In the genomic region with DNA sequence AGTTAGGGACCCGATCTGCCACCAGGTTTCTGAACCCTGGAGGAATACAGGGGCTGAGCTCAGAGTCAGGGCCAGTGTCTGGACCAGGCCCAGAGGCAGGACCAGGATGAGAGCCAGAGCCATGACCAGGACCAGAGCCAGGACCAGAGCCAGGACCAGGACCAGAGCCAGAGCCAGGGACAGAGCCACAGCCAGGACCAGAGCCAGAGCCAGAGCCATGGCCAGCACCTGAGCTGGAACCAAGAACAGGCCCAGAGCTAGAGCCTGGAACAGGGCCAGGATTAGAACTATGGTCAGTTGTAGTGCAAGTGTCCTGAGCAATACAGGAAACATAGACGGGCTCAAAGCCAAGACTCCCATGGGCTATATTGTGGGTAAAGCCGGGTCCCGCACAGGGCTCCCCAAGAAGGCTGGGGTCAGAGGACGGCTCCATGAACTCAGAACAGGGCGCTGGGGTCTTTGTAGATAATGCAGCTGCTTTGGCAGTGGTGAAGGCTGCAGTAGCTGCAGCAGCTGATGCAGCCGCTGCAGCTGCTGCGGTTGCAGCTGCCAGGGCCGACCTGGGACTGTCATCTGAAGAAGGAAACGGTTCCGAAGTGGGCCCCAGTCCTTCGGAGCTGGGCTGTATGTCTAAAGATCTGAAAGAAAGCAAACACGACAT, we compare ENCODE assay signal across 9 cellular contexts. TPM values are rescaled to one million over a fixed set of nuclear protein-coding genes. Genes with fewer than 3 reads are reported as not detected.
DNase-seq lines count a peak whose midpoint lies in the region; ATAC-seq, FAIRE-seq and TF ChIP-seq lines count a peak whose summit lies in the region.
"Had no signal": no experiment of that assay in that cellular context is flagged by ENCODE, and none has a peak within 500 bp of the region (broad histone marks: within the 10 kb centered on the region; RNA-seq: fewer than 3 reads in every experiment).

No MANE protein-coding gene starts in this region.

- POLR2A ChIA-PET in activated CD4-positive, alpha-beta T cell treated with anti-CD3 and anti-CD28 coated beads, Interleukin-2, amount 10 ng/mL, durations not matched to agents 7 days and 5 days (lab: Charles Lee) = interaction anchor here (1.6 kb wide), 1 partner anchor 79 kb away, joined by 7 read pairs; the partner anchor contains the start of genes CREB3 and TLN1

- TF ChIP-seq CTCF in astrocyte (IDR thresholded peaks at IDR 0.05; ENCODE audit: insufficient read depth, low read depth, low read length) = no peak
- TF ChIP-seq CTCF in left lung (IDR thresholded peaks at IDR 0.05) = no peak

- FAIRE-seq in astrocyte (lab: Jason Lieb, UNC) = no peak

- peak overlapping the region; percentile 38 for H3K9ac ChIP-seq in astrocyte (ENCODE audit: low read length)

- H3K36me3 ChIP-seq in astrocyte (ENCODE audit: insufficient read depth, low read length) (peaks cover 10% of the 10 kb centered on the region), left lung (peaks cover 0 to 21% of the 10 kb centered on the region in 2 donors), thymus (ENCODE audit: control insufficient read depth, insufficient read depth) (peaks cover 13% of the 10 kb centered on the region)

- WGBS in thymus = 18% methylated on average over 13 of the region's 13 CpGs

- H3K27me3 ChIP-seq in astrocyte (ENCODE audit: insufficient read depth, low read length) (no peaks in the 10 kb centered on the region), left lung (no peaks in the 10 kb centered on the region), thymus (ENCODE audit: control insufficient read depth, insufficient read depth) (no peaks in the 10 kb centered on the region)

- H3K4me3 ChIP-seq in astrocyte (ENCODE audit: insufficient read depth, low read depth, low read length) = peak overlapping the region; percentile 64
- H3K4me3 ChIP-seq in left lung = peak overlapping the region; percentile 37 to 42
- peak overlapping the region; percentile 51 for H3K4me3 ChIP-seq in thymus (ENCODE audit: low read length)

- peaks cover 43% of the 10 kb centered on the region for H3K4me1 Mint-ChIP-seq in activated CD4-positive, alpha-beta T cell treated with anti-CD3 and anti-CD28 coated beads, Interleukin-2, amount 10 ng/mL, durations not matched to agents 7 days and 5 days
- peaks cover 11% of the 10 kb centered on the region for H3K4me1 Mint-ChIP-seq in astrocyte (ENCODE audit: low read depth, unreplicated experiment)

- peak overlapping the region; percentile 91 for H3K27ac Mint-ChIP-seq in activated CD4-positive, alpha-beta T cell treated with anti-CD3 and anti-CD28 coated beads, Interleukin-2, amount 10 ng/mL, durations not matched to agents 7 days and 5 days
- peak overlapping the region; percentile 80 for H3K27ac Mint-ChIP-seq in astrocyte (ENCODE audit: unreplicated experiment)

- H3K36me3 Mint-ChIP-seq in activated CD4-positive, alpha-beta T cell treated with anti-CD3 and anti-CD28 coated beads, Interleukin-2, amount 10 ng/mL, durations not matched to agents 7 days and 5 days (ENCODE audit: low read depth) = peaks cover 12% of the 10 kb centered on the region
- peaks cover 10% of the 10 kb centered on the region for H3K36me3 Mint-ChIP-seq in astrocyte (ENCODE audit: low read depth, unreplicated experiment)

- no peaks in the 10 kb centered on the region for H3K27me3 Mint-ChIP-seq in activated CD4-positive, alpha-beta T cell treated with anti-CD3 and anti-CD28 coated beads, Interleukin-2, amount 10 ng/mL, durations not matched to agents 7 days and 5 days
- H3K27me3 Mint-ChIP-seq in astrocyte (ENCODE audit: low read depth, unreplicated experiment) = no peaks in the 10 kb centered on the region

- DNase-seq in activated CD4-positive, alpha-beta T cell treated with anti-CD3 and anti-CD28 coated beads, Interleukin-2, amount 10 ng/mL, durations not matched to agents 7 days and 5 days = no peak
- no peak for DNase-seq in activated CD4-positive, alpha-beta T cell treated with anti-CD3 and anti-CD28 coated beads, Interleukin-2, amount 50 U/mL, for 48 hours
- DNase-seq in astrocyte (ENCODE audit: low read depth) = no peak
- no peak for DNase-seq in left lung
- DNase-seq in DMS114 treated with DMSO at 0.1 percent for 48 hours (lab: John Stamatoyannopoulos, UW; ENCODE audit: unreplicated experiment) = no peak

- H3K27ac ChIP-seq in astrocyte (ENCODE audit: low read depth, low read length) (no peak overlapping the region), left lung (peak overlapping the region; percentile 54 to 69), thymus (ENCODE audit: low read depth) (peak overlapping the region; percentile 92)

- H3K4me2 ChIP-seq in astrocyte (ENCODE audit: low read length) = peak overlapping the region; percentile 90

- ATAC-seq in left lung (no peak), GM18861 (IDR thresholded peaks at IDR 0.05; ENCODE audit: unreplicated experiment) (no peak), GM21515 (IDR thresholded peaks at IDR 0.05; ENCODE audit: unreplicated experiment) (no peak)

- intact Hi-C loops in left lung (cut with DNase I) = no loop called here

- CTCF ChIA-PET in activated CD4-positive, alpha-beta T cell treated with anti-CD3 and anti-CD28 coated beads, Interleukin-2, amount 10 ng/mL, durations not matched to agents 7 days and 5 days (lab: Charles Lee) = interaction anchor here (0.6 to 5.5 kb wide), 13 partner anchors 12 to 200 kb away, joined by 3 to 34 read pairs (median 3); partner anchors contain the start of gene RGP1

- peak overlapping the region; percentile 72 for H3K4me3 Mint-ChIP-seq in activated CD4-positive, alpha-beta T cell treated with anti-CD3 and anti-CD28 coated beads, Interleukin-2, amount 10 ng/mL, durations not matched to agents 7 days and 5 days
- peak overlapping the region; percentile 81 for H3K4me3 Mint-ChIP-seq in astrocyte (ENCODE audit: unreplicated experiment)

- H2AFZ ChIP-seq in astrocyte (ENCODE audit: low read depth, low read length) = peak overlapping the region; percentile 80

- H3K9me3 Mint-ChIP-seq in activated CD4-positive, alpha-beta T cell treated with anti-CD3 and anti-CD28 coated beads, Interleukin-2, amount 10 ng/mL, durations not matched to agents 7 days and 5 days = no peaks in the 10 kb centered on the region
- H3K9me3 Mint-ChIP-seq in astrocyte (ENCODE audit: unreplicated experiment) = no peaks in the 10 kb centered on the region

- H3K4me1 ChIP-seq in astrocyte (ENCODE audit: insufficient read depth, low read length) = peaks cover 15% of the 10 kb centered on the region
- H3K4me1 ChIP-seq in left lung = peaks cover 17 to 26% of the 10 kb centered on the region in 2 donors
- peaks cover 26% of the 10 kb centered on the region for H3K4me1 ChIP-seq in thymus (ENCODE audit: control insufficient read depth, insufficient read depth, low read length)

- peaks cover 4% of the 10 kb centered on the region for H3K79me2 ChIP-seq in astrocyte (ENCODE audit: insufficient read depth, low read length)

- H4K20me1 ChIP-seq in astrocyte (ENCODE audit: insufficient read depth, low read length) = no peaks in the 10 kb centered on the region

- H3K9me3 ChIP-seq in astrocyte (ENCODE audit: insufficient read depth, low read depth, low read length) (no peaks in the 10 kb centered on the region), left lung (no peaks in the 10 kb centered on the region), thymus (ENCODE audit: control insufficient read depth) (no peaks in the 10 kb centered on the region)

RNA-seq across cellular contexts. Expression of gene SPAG8, which starts 0.6 kb away (rescaled TPM):
- total RNA-seq in activated CD4-positive, alpha-beta T cell treated with anti-CD3 and anti-CD28 coated beads, Interleukin-2, amount 10 ng/mL, durations not matched to agents 7 days and 5 days = 1 to 10 TPM; 1.8 to 2.5 TPM
- total RNA-seq in astrocyte (0.46 and 0.52 TPM in 2 replicates), left lung (1 to 10 TPM; 1.8 to 6.2 TPM)
- polyA plus RNA-seq in thymus = 3.4 TPM

RNA-seq across cellular contexts. Expression of gene HINT2, which starts 3.3 kb away (rescaled TPM):
- total RNA-seq in activated CD4-positive, alpha-beta T cell treated with anti-CD3 and anti-CD28 coated beads, Interleukin-2, amount 10 ng/mL, durations not matched to agents 7 days and 5 days = 10 to 100 TPM; 56.5 to 69.9 TPM
- total RNA-seq in astrocyte = 22.8 and 23.7 TPM in 2 replicates
- total RNA-seq in left lung = 10 to 100 TPM; 29.3 to 45.3 TPM
- polyA plus RNA-seq in thymus = 68.3 TPM

RNA-seq across cellular contexts. Expression of gene FAM221B, which starts 17.0 kb away (rescaled TPM):
- not detected for total RNA-seq in activated CD4-positive, alpha-beta T cell treated with anti-CD3 and anti-CD28 coated beads, Interleukin-2, amount 10 ng/mL, durations not matched to agents 7 days and 5 days
- not detected in 2 replicates for total RNA-seq in astrocyte
- not detected for total RNA-seq in left lung
- polyA plus RNA-seq in thymus = 0.05 TPM
- total RNA-seq: subcutaneous adipose tissue had no signal

RNA-seq across cellular contexts. Expression of gene TMEM8B, which starts 17.5 kb away (rescaled TPM):
- total RNA-seq in activated CD4-positive, alpha-beta T cell treated with anti-CD3 and anti-CD28 coated beads, Interleukin-2, amount 10 ng/mL, durations not matched to agents 7 days and 5 days = 1 to 10 TPM; 3.8 to 4.0 TPM
- total RNA-seq in astrocyte (8.6 and 8.9 TPM in 2 replicates), left lung (10 to 100 TPM in 1 of 2 donors, 1 to 10 TPM in 1; 6.4 to 12.7 TPM)
- polyA plus RNA-seq in thymus = 11.9 TPM

RNA-seq across cellular contexts. Expression of gene NPR2, which starts 20.1 kb away (rescaled TPM):
- total RNA-seq in activated CD4-positive, alpha-beta T cell treated with anti-CD3 and anti-CD28 coated beads, Interleukin-2, amount 10 ng/mL, durations not matched to agents 7 days and 5 days = 10 to 100 TPM in 1 of 2 experiments, 1 to 10 TPM in 1; 8.7 to 11.7 TPM
- total RNA-seq in astrocyte (24.6 and 26.1 TPM in 2 replicates), left lung (10 to 100 TPM; 17.6 to 21.9 TPM)
- polyA plus RNA-seq in thymus = 9.3 TPM
